9 cellular contexts compared by ENCODE assay signal in the genomic region with DNA sequence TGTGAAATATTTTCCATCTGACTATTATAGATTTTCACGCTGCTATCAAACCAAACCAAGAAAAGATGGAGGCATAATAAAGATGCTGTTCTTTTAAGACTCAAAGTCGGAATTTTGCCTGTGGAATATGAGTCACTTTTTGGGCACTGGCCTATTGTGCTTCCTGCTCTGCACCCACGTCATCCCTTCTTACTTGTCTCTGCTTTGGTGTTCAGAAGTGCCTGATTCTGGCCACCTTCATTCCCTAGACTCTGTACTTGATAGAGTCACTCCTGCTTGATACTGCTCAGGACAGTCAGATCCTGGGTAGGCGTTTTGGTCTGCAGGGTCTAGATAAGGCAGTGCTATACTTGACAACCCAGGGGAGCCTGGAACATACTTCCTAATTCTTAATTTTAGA. TPM values are rescaled to one million over a fixed set of nuclear protein-coding genes. Genes with fewer than 3 reads are reported as not detected.
DNase-seq lines count a peak whose midpoint lies in the region; ATAC-seq, FAIRE-seq and TF ChIP-seq lines count a peak whose summit lies in the region.
"Had no signal": no experiment of that assay in that cellular context is flagged by ENCODE, and none has a peak within 500 bp of the region (broad histone marks: within the 10 kb centered on the region; RNA-seq: fewer than 3 reads in every experiment).

No MANE protein-coding gene starts in this region.

- intact Hi-C loops in Right ventricle myocardium superior (cut with DNase I) (no loop called here), testis (cut with DNase I; ENCODE audit: low total_unique reads) (no loop called here)

- no peak for FAIRE-seq in frontal cortex (lab: Jason Lieb, UNC)

- H3K4me3 ChIP-seq in testis: no peak overlapping the region
- H3K4me3 ChIP-seq in H7 (ENCODE audit: insufficient read depth, low read depth, low read length): no peak overlapping the region
- H3K4me3 ChIP-seq: SJSA1 had no signal

- H3K36me3 ChIP-seq in testis (ENCODE audit: low read depth, missing control alignments) (no peaks in the 10 kb centered on the region), H7 (replicated peaks; ENCODE audit: control insufficient read depth, insufficient read depth, low read length) (no peaks in the 10 kb centered on the region)
- H3K36me3 ChIP-seq: SJSA1 had no signal

- no peak for DNase-seq in Right ventricle myocardium superior
- DNase-seq in testis: peak; percentile 52
- DNase-seq in frontal cortex (ENCODE audit: low spot score in 2 of 2): no peak
- no peak for DNase-seq in NCI-H1048 (lab: John Stamatoyannopoulos, UW)
- DNase-seq in H7: no peak

- peak overlapping the region in 1 of 2 donors; percentile 94 for H3K27ac ChIP-seq in testis
- H3K27ac ChIP-seq: SJSA1 had no signal

- WGBS in testis, 2 donors: 20 to 33% methylated on average over 4 of the region's 4 CpGs

- no peak for TF ChIP-seq POLR2A in testis (IDR thresholded peaks at IDR 0.05)

- no peaks in the 10 kb centered on the region for H3K27me3 ChIP-seq in testis
- H3K27me3 ChIP-seq in H7 (ENCODE audit: control insufficient read depth, insufficient read depth, low read length): peaks cover 26% of the 10 kb centered on the region

- H3K9me3 ChIP-seq in testis: no peaks in the 10 kb centered on the region
- H3K9me3 ChIP-seq: SJSA1 had no signal

- no peaks in the 10 kb centered on the region for H3K4me1 ChIP-seq in testis

- ATAC-seq in GM21447 (IDR thresholded peaks at IDR 0.05; ENCODE audit: unreplicated experiment) (peak; percentile 23), Right ventricle myocardium superior (ENCODE audit: poor library complexity) (peak; percentile 44), HG03280 (IDR thresholded peaks at IDR 0.05; ENCODE audit: unreplicated experiment) (no peak)

- TF ChIP-seq CTCF in testis (IDR thresholded peaks at IDR 0.05): no peak

TF ChIP-seq in PFSK-1, 5 proteins besides CTCF, POLR2A, EP300 and RAD21:
- TF ChIP-seq POLR2AphosphoS5 (IDR thresholded peaks at IDR 0.05; ENCODE audit: low read depth, low read length) (peak; percentile 42), SIN3A (IDR thresholded peaks at IDR 0.05; ENCODE audit: borderline replicate concordance, insufficient read depth, low read length) (no peak)

RNA-seq across cellular contexts. Expression of gene LRRK2, which starts 1.9 kb away (rescaled TPM):
- 15.3 TPM for polyA plus RNA-seq in PFSK-1 (2012; ENCODE audit: insufficient read length, low read depth)
- 7.4 TPM for total RNA-seq in Right ventricle myocardium superior
- 1 to 10 TPM; 5.1 to 6.2 TPM for total RNA-seq in testis
- 3.4 TPM for polyA plus RNA-seq in testis (ENCODE audit: insufficient read depth, low read depth, low replicate concordance)
- 8.6 TPM for total RNA-seq in frontal cortex
- total RNA-seq in H7 (2014; rRNA removed; shearing (Covaris generic)): 0.14 and 0.26 TPM in 2 replicates
